1 cellular context compared by ENCODE assay signal in the genomic region with DNA sequence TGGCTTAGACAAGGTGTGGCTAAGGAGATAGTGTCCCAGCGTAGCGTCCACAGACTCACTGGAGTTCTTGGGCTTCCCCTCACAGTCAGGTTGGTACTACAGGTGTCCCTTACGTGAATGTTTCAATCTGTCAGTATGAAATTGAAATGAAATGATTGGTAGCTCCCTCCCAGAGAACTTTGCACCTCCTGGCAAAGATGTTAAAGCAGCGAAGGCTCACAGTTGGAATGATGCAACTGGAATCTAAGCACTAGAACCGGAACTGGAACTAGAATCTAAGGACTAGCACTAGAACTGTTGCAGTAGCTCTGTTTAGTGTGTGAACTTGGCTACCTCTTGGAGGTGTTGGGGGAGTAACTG.
TF ChIP-seq lines count a peak whose summit lies in the region.

No MANE protein-coding gene starts in this region.

TF ChIP-seq in H1, 55 proteins besides CTCF, POLR2A, EP300 and RAD21:
- no peak for TF ChIP-seq ZNF274 (IDR thresholded peaks at IDR 0.05; ENCODE audit: borderline replicate concordance, extremely low read depth, low read length)
- TF ChIP-seq POLR2AphosphoS5 (IDR thresholded peaks at IDR 0.05; ENCODE audit: low read depth, low read length): no peak
- TF ChIP-seq FOSL1 (IDR thresholded peaks at IDR 0.05; ENCODE audit: insufficient read depth, low read depth, low read length): no peak
- TF ChIP-seq MAFK (IDR thresholded peaks at IDR 0.05; ENCODE audit: low read depth, low read length): no peak
- no peak for TF ChIP-seq KDM5A (IDR thresholded peaks at IDR 0.05; ENCODE audit: low read length)
- no peak for TF ChIP-seq YY1 (IDR thresholded peaks at IDR 0.05; ENCODE audit: low read depth, low read length)
- no peak for TF ChIP-seq NANOG (IDR thresholded peaks at IDR 0.05; ENCODE audit: insufficient read depth, low read depth, low read length, poor library complexity, severe bottlenecking)
- TF ChIP-seq RXRA (IDR thresholded peaks at IDR 0.05; ENCODE audit: insufficient read depth, low read depth, low read length): no peak
- no peak for TF ChIP-seq SP2 (IDR thresholded peaks at IDR 0.05; ENCODE audit: low read length)
- no peak for TF ChIP-seq GTF2F1 (IDR thresholded peaks at IDR 0.05; ENCODE audit: borderline replicate concordance, low read depth, low read length)
- TF ChIP-seq HDAC6 (IDR thresholded peaks at IDR 0.05; ENCODE audit: low read depth, low read length): no peak
- TF ChIP-seq CREB1 (IDR thresholded peaks at IDR 0.05): no peak
- TF ChIP-seq SIRT6 (IDR thresholded peaks at IDR 0.05; ENCODE audit: low read length): no peak
- TF ChIP-seq CBX5 (IDR thresholded peaks at IDR 0.05; ENCODE audit: low read depth, low read length): no peak
- TF ChIP-seq KDM4A (IDR thresholded peaks at IDR 0.05; ENCODE audit: low read depth, low read length, severe bottlenecking): no peak
TF ChIP-seq in H1: peak in this region for 0.
